Comparison of ENCODE assay signal across 1 cellular context in the genomic region with DNA sequence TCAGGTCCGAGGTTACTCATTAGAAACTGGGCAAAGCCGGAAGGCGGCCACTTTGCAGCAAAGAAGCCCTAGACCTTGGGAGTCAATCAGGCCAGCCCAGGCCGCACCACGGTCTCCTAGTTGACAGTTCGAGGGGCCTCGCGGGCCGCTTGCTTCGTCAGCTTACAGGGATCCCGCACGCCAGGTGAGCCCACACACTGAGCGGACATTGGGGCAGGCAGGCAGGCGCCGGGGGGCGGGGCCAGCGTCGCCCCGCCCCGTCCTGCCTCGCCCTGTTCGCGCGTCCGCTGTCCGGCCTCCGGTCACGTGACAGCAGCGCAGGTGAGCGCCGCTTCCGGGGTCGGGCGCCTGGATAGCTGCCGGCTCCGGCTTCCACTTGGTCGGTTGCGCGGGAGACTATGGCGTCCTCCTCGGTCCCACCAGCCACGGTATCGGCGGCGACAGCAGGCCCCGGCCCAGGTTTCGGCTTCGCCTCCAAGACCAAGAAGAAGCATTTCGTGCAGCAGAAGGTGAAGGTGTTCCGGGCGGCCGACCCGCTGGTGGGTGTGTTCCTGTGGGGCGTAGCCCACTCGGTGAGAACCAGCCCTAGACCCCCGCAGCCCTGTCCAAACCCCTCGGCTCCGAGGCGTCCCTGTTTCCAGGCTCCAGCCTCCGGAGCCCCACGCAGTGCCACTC.
TF ChIP-seq lines count a peak whose summit lies in the region.

A gene (plus strand): TSS at position 301 of the 675 bp plus-strand sequence. CDS start 98 bp downstream, at position 399.

TF ChIP-seq in K562, 482 proteins besides CTCF, POLR2A, EP300 and RAD21 (continued from another document and continues in another):
- TF ChIP-seq, protein P1, sequence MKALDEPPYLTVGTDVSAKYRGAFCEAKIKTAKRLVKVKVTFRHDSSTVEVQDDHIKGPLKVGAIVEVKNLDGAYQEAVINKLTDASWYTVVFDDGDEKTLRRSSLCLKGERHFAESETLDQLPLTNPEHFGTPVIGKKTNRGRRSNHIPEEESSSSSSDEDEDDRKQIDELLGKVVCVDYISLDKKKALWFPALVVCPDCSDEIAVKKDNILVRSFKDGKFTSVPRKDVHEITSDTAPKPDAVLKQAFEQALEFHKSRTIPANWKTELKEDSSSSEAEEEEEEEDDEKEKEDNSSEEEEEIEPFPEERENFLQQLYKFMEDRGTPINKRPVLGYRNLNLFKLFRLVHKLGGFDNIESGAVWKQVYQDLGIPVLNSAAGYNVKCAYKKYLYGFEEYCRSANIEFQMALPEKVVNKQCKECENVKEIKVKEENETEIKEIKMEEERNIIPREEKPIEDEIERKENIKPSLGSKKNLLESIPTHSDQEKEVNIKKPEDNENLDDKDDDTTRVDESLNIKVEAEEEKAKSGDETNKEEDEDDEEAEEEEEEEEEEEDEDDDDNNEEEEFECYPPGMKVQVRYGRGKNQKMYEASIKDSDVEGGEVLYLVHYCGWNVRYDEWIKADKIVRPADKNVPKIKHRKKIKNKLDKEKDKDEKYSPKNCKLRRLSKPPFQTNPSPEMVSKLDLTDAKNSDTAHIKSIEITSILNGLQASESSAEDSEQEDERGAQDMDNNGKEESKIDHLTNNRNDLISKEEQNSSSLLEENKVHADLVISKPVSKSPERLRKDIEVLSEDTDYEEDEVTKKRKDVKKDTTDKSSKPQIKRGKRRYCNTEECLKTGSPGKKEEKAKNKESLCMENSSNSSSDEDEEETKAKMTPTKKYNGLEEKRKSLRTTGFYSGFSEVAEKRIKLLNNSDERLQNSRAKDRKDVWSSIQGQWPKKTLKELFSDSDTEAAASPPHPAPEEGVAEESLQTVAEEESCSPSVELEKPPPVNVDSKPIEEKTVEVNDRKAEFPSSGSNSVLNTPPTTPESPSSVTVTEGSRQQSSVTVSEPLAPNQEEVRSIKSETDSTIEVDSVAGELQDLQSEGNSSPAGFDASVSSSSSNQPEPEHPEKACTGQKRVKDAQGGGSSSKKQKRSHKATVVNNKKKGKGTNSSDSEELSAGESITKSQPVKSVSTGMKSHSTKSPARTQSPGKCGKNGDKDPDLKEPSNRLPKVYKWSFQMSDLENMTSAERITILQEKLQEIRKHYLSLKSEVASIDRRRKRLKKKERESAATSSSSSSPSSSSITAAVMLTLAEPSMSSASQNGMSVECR (CRISPR knock-in tag; IDR thresholded peaks at IDR 0.05): peak; percentile 83; the same call in 1 of the 2 replicates
- TF ChIP-seq NR2C2 (CRISPR knock-in tag; IDR thresholded peaks at IDR 0.05) (0 out of 2 replicates have a peak, but pooled peaks have one; percentile 34), NR2C2 (tag; IDR thresholded peaks at IDR 0.05) (peak; percentile 66), RAD51 (IDR thresholded peaks at IDR 0.05; ENCODE audit: borderline replicate concordance, low read depth) (peak; percentile 98), NUFIP1 (IDR thresholded peaks at IDR 0.05; ENCODE audit: partially characterized antibody) (no peak), YY1 (IDR thresholded peaks at IDR 0.05; ENCODE audit: borderline replicate concordance in 1 of 3, control insufficient read depth in 1 of 3, extremely low read depth in 1 of 3, insufficient read depth in 3 of 3, insufficient read length in 1 of 3, insufficient replicate concordance in 2 of 3, low read depth in 1 of 3, low read length in 2 of 3) (peak; percentile 6 to 75 (median 71)), MAZ (CRISPR knock-in tag; conservative IDR thresholded peaks at IDR 0.05 in 1 of 2, IDR thresholded peaks at IDR 0.05 in 1 of 2) (peak; percentile 48 to 78; a peak in 3 of 4 replicates), ELF4 (CRISPR knock-in tag; IDR thresholded peaks at IDR 0.05) (peak; percentile 65; the same call in 1 of the 2 replicates), KAT2B (IDR thresholded peaks at IDR 0.05; ENCODE audit: low read depth, low read length) (no peak), KDM4B (IDR thresholded peaks at IDR 0.05; ENCODE audit: borderline replicate concordance in 2 of 2, low read depth in 1 of 2) (0 out of 4 replicates have a peak, but pooled peaks of 1 of the 2 experiments have one; percentile 56), NR3C1 (CRISPR knock-in tag; IDR thresholded peaks at IDR 0.05) (0 out of 2 replicates have a peak, but pooled peaks have one; percentile 30), ZBTB17 (CRISPR knock-in tag; IDR thresholded peaks at IDR 0.05) (0 out of 2 replicates have a peak, but pooled peaks have one; percentile 32), ILK (tag; IDR thresholded peaks at IDR 0.05; ENCODE audit: borderline replicate concordance, low read depth) (no peak), HDAC6 (IDR thresholded peaks at IDR 0.05; ENCODE audit: low read depth, low read length) (no peak), GABPA (tag; conservative IDR thresholded peaks at IDR 0.05; ENCODE audit: low read depth) (peak; percentile 80), ATF1 (CRISPR knock-in tag; IDR thresholded peaks at IDR 0.05) (no peak), ATF1 (tag; IDR thresholded peaks at IDR 0.05) (peak; percentile 68), L3MBTL2 (IDR thresholded peaks at IDR 0.05) (peak; percentile 87), SP1 (CRISPR knock-in tag; IDR thresholded peaks at IDR 0.05) (peak; percentile 52; the same call in 1 of the 2 replicates), PHTF2 (CRISPR knock-in tag; IDR thresholded peaks at IDR 0.05) (no peak), THRAP3 (IDR thresholded peaks at IDR 0.05; ENCODE audit: borderline replicate concordance) (no peak), POLR2AphosphoS5 (IDR thresholded peaks at IDR 0.05; ENCODE audit: control insufficient read depth, insufficient read depth, low read depth, low read length) (peak; percentile 65), PCBP2 (IDR thresholded peaks at IDR 0.05; ENCODE audit: low read depth, low read length, poor library complexity, severe bottlenecking) (no peak), ZNF561 (CRISPR knock-in tag; conservative IDR thresholded peaks at IDR 0.05) (0 out of 2 replicates have a peak, but pooled peaks have one; percentile 42), CHD2 (IDR thresholded peaks at IDR 0.05; ENCODE audit: low read depth, low read length) (no peak), RBBP5 (IDR thresholded peaks at IDR 0.05; ENCODE audit: borderline replicate concordance, insufficient read depth, low read length, poor library complexity, severe bottlenecking) (peak; percentile 82), SREBF1 (IDR thresholded peaks at IDR 0.05; ENCODE audit: borderline replicate concordance, low read depth, low read length) (0 out of 2 replicates have a peak, but pooled peaks have one; percentile 57), ZFP1 (CRISPR knock-in tag; IDR thresholded peaks at IDR 0.05) (peak; percentile 48; the same call in 1 of the 2 replicates), SMAD4 (CRISPR knock-in tag; conservative IDR thresholded peaks at IDR 0.05) (peak; percentile 83), NFXL1 (CRISPR knock-in tag; IDR thresholded peaks at IDR 0.05) (no peak), MEIS2 (IDR thresholded peaks at IDR 0.05; ENCODE audit: partially characterized antibody) (no peak), RNF2 (IDR thresholded peaks at IDR 0.05) (0 out of 2 replicates have a peak, but pooled peaks have one; percentile 30), ZFX (CRISPR knock-in tag; IDR thresholded peaks at IDR 0.05) (peak; percentile 71), U2AF1 (optimal IDR thresholded peaks at IDR 0.05; ENCODE audit: low read depth, low read length) (peak; percentile 66), BDP1 (IDR thresholded peaks at IDR 0.05; ENCODE audit: insufficient read depth, insufficient read length) (no peak), JUNB (CRISPR knock-in tag; conservative IDR thresholded peaks at IDR 0.05) (0 out of 2 replicates have a peak, but pooled peaks have one; percentile 20), NR2C1 (IDR thresholded peaks at IDR 0.05) (peak; percentile 19; the same call in 1 of the 2 replicates), NR2C1 (tag; IDR thresholded peaks at IDR 0.05) (no peak), KLF1 (tag; IDR thresholded peaks at IDR 0.05) (peak; percentile 68; the same call in 1 of the 2 replicates), TCF3 (CRISPR knock-in tag; IDR thresholded peaks at IDR 0.05) (peak; percentile 17; the same call in 1 of the 2 replicates), POLR2H (tag; IDR thresholded peaks at IDR 0.05; ENCODE audit: low read depth) (no peak), ZNF24 (IDR thresholded peaks at IDR 0.05) (no peak), ERF (CRISPR knock-in tag; IDR thresholded peaks at IDR 0.05) (peak; percentile 62; the same call in 1 of the 2 replicates)
- TF ChIP-seq, protein P2, sequence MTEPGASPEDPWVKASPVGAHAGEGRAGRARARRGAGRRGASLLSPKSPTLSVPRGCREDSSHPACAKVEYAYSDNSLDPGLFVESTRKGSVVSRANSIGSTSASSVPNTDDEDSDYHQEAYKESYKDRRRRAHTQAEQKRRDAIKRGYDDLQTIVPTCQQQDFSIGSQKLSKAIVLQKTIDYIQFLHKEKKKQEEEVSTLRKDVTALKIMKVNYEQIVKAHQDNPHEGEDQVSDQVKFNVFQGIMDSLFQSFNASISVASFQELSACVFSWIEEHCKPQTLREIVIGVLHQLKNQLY (CRISPR knock-in tag; conservative IDR thresholded peaks at IDR 0.05): 0 out of 4 replicates have a peak, but pooled peaks of 1 of the 2 experiments have one; percentile 67
- TF ChIP-seq, protein P3, sequence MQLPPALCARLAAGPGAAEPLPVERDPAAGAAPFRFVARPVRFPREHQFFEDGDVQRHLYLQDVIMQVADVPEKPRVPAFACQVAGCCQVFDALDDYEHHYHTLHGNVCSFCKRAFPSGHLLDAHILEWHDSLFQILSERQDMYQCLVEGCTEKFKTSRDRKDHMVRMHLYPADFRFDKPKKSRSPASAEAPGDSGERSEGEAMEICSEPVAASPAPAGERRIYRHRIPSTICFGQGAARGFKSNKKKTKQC (CRISPR knock-in tag; IDR thresholded peaks at IDR 0.05): no peak
- TF ChIP-seq, protein P4, sequence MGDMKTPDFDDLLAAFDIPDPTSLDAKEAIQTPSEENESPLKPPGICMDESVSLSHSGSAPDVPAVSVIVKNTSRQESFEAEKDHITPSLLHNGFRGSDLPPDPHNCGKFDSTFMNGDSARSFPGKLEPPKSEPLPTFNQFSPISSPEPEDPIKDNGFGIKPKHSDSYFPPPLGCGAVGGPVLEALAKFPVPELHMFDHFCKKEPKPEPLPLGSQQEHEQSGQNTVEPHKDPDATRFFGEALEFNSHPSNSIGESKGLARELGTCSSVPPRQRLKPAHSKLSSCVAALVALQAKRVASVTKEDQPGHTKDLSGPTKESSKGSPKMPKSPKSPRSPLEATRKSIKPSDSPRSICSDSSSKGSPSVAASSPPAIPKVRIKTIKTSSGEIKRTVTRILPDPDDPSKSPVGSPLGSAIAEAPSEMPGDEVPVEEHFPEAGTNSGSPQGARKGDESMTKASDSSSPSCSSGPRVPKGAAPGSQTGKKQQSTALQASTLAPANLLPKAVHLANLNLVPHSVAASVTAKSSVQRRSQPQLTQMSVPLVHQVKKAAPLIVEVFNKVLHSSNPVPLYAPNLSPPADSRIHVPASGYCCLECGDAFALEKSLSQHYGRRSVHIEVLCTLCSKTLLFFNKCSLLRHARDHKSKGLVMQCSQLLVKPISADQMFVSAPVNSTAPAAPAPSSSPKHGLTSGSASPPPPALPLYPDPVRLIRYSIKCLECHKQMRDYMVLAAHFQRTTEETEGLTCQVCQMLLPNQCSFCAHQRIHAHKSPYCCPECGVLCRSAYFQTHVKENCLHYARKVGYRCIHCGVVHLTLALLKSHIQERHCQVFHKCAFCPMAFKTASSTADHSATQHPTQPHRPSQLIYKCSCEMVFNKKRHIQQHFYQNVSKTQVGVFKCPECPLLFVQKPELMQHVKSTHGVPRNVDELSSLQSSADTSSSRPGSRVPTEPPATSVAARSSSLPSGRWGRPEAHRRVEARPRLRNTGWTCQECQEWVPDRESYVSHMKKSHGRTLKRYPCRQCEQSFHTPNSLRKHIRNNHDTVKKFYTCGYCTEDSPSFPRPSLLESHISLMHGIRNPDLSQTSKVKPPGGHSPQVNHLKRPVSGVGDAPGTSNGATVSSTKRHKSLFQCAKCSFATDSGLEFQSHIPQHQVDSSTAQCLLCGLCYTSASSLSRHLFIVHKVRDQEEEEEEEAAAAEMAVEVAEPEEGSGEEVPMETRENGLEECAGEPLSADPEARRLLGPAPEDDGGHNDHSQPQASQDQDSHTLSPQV (IDR thresholded peaks at IDR 0.05): peak; percentile 73; the same call in 1 of the 2 replicates
- TF ChIP-seq, protein P5, sequence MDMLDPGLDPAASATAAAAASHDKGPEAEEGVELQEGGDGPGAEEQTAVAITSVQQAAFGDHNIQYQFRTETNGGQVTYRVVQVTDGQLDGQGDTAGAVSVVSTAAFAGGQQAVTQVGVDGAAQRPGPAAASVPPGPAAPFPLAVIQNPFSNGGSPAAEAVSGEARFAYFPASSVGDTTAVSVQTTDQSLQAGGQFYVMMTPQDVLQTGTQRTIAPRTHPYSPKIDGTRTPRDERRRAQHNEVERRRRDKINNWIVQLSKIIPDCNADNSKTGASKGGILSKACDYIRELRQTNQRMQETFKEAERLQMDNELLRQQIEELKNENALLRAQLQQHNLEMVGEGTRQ (CRISPR knock-in tag; IDR thresholded peaks at IDR 0.05): peak; percentile 96
- TF ChIP-seq, protein P6, sequence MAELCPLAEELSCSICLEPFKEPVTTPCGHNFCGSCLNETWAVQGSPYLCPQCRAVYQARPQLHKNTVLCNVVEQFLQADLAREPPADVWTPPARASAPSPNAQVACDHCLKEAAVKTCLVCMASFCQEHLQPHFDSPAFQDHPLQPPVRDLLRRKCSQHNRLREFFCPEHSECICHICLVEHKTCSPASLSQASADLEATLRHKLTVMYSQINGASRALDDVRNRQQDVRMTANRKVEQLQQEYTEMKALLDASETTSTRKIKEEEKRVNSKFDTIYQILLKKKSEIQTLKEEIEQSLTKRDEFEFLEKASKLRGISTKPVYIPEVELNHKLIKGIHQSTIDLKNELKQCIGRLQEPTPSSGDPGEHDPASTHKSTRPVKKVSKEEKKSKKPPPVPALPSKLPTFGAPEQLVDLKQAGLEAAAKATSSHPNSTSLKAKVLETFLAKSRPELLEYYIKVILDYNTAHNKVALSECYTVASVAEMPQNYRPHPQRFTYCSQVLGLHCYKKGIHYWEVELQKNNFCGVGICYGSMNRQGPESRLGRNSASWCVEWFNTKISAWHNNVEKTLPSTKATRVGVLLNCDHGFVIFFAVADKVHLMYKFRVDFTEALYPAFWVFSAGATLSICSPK (IDR thresholded peaks at IDR 0.05; ENCODE audit: borderline replicate concordance): no peak
- TF ChIP-seq, protein P7, sequence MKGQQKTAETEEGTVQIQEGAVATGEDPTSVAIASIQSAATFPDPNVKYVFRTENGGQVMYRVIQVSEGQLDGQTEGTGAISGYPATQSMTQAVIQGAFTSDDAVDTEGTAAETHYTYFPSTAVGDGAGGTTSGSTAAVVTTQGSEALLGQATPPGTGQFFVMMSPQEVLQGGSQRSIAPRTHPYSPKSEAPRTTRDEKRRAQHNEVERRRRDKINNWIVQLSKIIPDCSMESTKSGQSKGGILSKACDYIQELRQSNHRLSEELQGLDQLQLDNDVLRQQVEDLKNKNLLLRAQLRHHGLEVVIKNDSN (CRISPR knock-in tag; IDR thresholded peaks at IDR 0.05): peak; percentile 95
- TF ChIP-seq, protein P8, sequence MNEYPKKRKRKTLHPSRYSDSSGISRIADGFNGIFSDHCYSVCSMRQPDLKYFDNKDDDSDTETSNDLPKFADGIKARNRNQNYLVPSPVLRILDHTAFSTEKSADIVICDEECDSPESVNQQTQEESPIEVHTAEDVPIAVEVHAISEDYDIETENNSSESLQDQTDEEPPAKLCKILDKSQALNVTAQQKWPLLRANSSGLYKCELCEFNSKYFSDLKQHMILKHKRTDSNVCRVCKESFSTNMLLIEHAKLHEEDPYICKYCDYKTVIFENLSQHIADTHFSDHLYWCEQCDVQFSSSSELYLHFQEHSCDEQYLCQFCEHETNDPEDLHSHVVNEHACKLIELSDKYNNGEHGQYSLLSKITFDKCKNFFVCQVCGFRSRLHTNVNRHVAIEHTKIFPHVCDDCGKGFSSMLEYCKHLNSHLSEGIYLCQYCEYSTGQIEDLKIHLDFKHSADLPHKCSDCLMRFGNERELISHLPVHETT (CRISPR knock-in tag; conservative IDR thresholded peaks at IDR 0.05 in 1 of 2, IDR thresholded peaks at IDR 0.05 in 1 of 2): no peak
